Comparison of ENCODE assay signal across 11 cellular contexts in the genomic region with DNA sequence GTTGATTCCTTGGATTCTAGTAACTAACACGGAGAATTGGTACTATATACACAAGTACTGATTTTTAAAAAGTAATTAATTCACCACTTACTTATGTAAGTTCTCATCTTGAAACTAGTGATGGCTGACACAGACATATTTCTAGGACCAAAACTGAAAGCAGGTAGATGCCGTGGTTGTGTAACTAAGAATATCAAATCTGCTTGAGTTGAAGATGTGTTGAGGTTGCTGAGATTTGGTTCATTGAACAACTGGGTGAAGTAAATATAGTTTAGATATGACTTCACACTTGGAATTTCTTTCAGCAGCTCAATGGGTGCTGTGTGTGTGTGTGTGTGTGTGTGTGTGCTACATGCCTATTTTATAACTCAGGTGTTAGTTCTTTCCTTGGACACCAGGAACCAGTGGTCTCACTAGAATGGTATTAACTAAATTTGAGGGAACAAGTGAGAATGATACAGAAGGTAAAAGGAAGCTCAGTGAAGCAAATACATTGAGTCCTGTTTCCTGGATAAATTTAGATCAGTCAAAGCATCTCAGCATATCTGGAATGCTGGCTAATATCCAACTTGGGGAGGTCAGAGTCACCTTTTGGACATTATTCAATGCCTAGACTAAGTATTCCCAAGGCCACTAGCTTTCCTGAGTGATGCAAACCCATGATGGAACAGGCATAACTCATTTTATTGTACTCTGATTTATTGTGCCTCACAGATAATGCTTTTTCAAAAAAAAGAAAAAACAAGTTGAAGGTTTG.
DNase-seq lines count a peak whose midpoint lies in the region; ATAC-seq and TF ChIP-seq lines count a peak whose summit lies in the region.
"Had no signal": no experiment of that assay in that cellular context is flagged by ENCODE, and none has a peak within 500 bp of the region (broad histone marks: within the 10 kb centered on the region; RNA-seq: fewer than 3 reads in every experiment).

No MANE protein-coding gene starts in this region.

- H3K36me3 Mint-ChIP-seq in activated T-helper 17 cell treated with anti-CD3 and anti-CD28 coated beads, Interleukin-2, amount 50 U/mL, for 72 hours (ENCODE audit: low read depth): no peaks in the 10 kb centered on the region

- no peak overlapping the region for H3K4me3 ChIP-seq in Peyer's patch
- H3K4me3 ChIP-seq: SK-N-MC had no signal

- peaks cover 4% of the 10 kb centered on the region for H3K9me3 Mint-ChIP-seq in activated T-helper 17 cell treated with anti-CD3 and anti-CD28 coated beads, Interleukin-2, amount 50 U/mL, for 72 hours

- no peak for TF ChIP-seq POLR2A in Peyer's patch (IDR thresholded peaks at IDR 0.05)

- H3K9me3 ChIP-seq in Peyer's patch: no peaks in the 10 kb centered on the region

- H3K4me1 ChIP-seq in Peyer's patch: no peaks in the 10 kb centered on the region

- TF ChIP-seq CTCF in Peyer's patch (IDR thresholded peaks at IDR 0.05): no peak
- no peak for TF ChIP-seq CTCF in RWPE1 (conservative IDR thresholded peaks at IDR 0.05; ENCODE audit: low read depth)

- CTCF ChIA-PET in RWPE1 (lab: Yijun Ruan, JAX): interaction anchor here (0.6 to 0.7 kb wide), 2 partner anchors 47 to 299 kb away, joined by 3 read pairs; a partner anchor contains a TSS

- DNase-seq in EL (peak; percentile 3), Peyer's patch (no peak), SHP77 treated with DMSO at 0.1 percent for 48 hours (lab: John Stamatoyannopoulos, UW) (no peak), RWPE1 (ENCODE audit: low spot score) (no peak)
- DNase-seq in stimulated activated CD4-positive, alpha-beta T cell treated with anti-CD3 and anti-CD28 coated beads, Interleukin-4, amount 100 ng/mL, for 1 hour: no peak
- DNase-seq: NCI-H2107 had no signal

- H3K4me3 Mint-ChIP-seq in activated T-helper 17 cell treated with anti-CD3 and anti-CD28 coated beads, Interleukin-2, amount 50 U/mL, for 72 hours: no peak overlapping the region

- POLR2A ChIA-PET in RWPE1 (lab: Yijun Ruan, JAX; ENCODE audit: low non-redundant PET): no interaction called here

- no peaks in the 10 kb centered on the region for H3K36me3 ChIP-seq in Peyer's patch

- peak; percentile 92 for ATAC-seq in GM19452 (IDR thresholded peaks at IDR 0.05; ENCODE audit: unreplicated experiment)
- ATAC-seq in HG03060 (IDR thresholded peaks at IDR 0.05; ENCODE audit: low read depth, unreplicated experiment): peak; percentile 94
- peak; percentile 34 for ATAC-seq in activated T-helper 17 cell treated with anti-CD3 and anti-CD28 coated beads, Interleukin-2, amount 50 U/mL, for 72 hours (replicated peaks)

- H3K27me3 ChIP-seq in Peyer's patch: no peaks in the 10 kb centered on the region

- H3K4me1 Mint-ChIP-seq in activated T-helper 17 cell treated with anti-CD3 and anti-CD28 coated beads, Interleukin-2, amount 50 U/mL, for 72 hours: no peaks in the 10 kb centered on the region

- H3K27ac Mint-ChIP-seq in activated T-helper 17 cell treated with anti-CD3 and anti-CD28 coated beads, Interleukin-2, amount 50 U/mL, for 72 hours: no peak overlapping the region

- peaks cover 21% of the 10 kb centered on the region for H3K27me3 Mint-ChIP-seq in activated T-helper 17 cell treated with anti-CD3 and anti-CD28 coated beads, Interleukin-2, amount 50 U/mL, for 72 hours

- no peak overlapping the region for H3K27ac ChIP-seq in Peyer's patch
- no peak overlapping the region for H3K27ac ChIP-seq in RWPE1
- H3K27ac ChIP-seq: epithelial cell of prostate, SK-N-MC had no signal

Comparison
In these comparisons a context has a peak if more than half of its experiments do, and no peak if none do; other contexts are left out.
1. ATAC-seq: peak in every context shown above with its lines; median percentile 94 in HG03060; 92 in GM19452; 34 in activated T-helper 17 cell treated with anti-CD3 and anti-CD28 coated beads, Interleukin-2, amount 50 U/mL, for 72 hours.